ENCODE assay signal across 17 cellular contexts in the genomic region with DNA sequence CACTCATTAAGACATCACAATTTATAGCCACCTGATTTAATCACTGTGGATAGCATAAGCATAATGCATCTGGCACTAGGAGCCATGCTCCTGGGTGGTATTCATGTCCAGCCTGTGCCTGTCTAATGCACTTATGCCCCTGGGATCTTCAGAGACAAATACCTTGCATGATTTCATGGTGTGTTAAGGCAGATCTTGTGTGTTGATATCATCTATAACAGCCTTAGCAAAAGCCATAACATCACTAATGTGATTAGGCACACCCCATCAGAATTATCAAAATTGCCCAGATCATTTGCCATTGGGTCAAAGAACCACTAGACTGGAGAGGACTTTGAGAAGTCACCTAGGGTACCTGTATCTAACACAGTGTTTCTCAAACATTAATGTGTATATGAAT. TPM values are rescaled to one million over a fixed set of nuclear protein-coding genes. Genes with fewer than 3 reads are reported as not detected.
DNase-seq lines count a peak whose midpoint lies in the region; ATAC-seq and TF ChIP-seq lines count a peak whose summit lies in the region.
"Had no signal": no experiment of that assay in that cellular context is flagged by ENCODE, and none has a peak within 500 bp of the region (broad histone marks: within the 10 kb centered on the region; RNA-seq: fewer than 3 reads in every experiment).

No MANE protein-coding gene starts in this region.

- H3K36me3 ChIP-seq in SJCRH30 (no peaks in the 10 kb centered on the region), hepatocyte (replicated peaks; ENCODE audit: insufficient read depth, low read depth) (no peaks in the 10 kb centered on the region)

- no peak overlapping the region for H3K4me3 Mint-ChIP-seq in progenitor cell of endocrine pancreas (ENCODE audit: low read depth)
- H3K4me3 Mint-ChIP-seq: GM23338 had no signal

- H3K27me3 ChIP-seq in SJCRH30 (no peaks in the 10 kb centered on the region), hepatocyte (no peaks in the 10 kb centered on the region)

- no peak overlapping the region for H3K27ac Mint-ChIP-seq in progenitor cell of endocrine pancreas
- H3K27ac Mint-ChIP-seq: GM23338 had no signal

- H3K4me3 ChIP-seq in SJCRH30: no peak overlapping the region
- no peak overlapping the region for H3K4me3 ChIP-seq in hepatocyte
- H3K4me3 ChIP-seq: GM23338 had no signal

- DNase-seq in SJCRH30 (peak; percentile 92 to 98), hepatocyte (ENCODE audit: low spot score) (no peak), substantia nigra (lab: John Stamatoyannopoulos, UW) (no peak), progenitor cell of endocrine pancreas (ENCODE audit: low spot score, unreplicated experiment) (no peak), NCI-H2107 (lab: John Stamatoyannopoulos, UW) (no peak), sciatic nerve (ENCODE audit: low spot score) (no peak)
- no peak for DNase-seq in activated CD4-positive, alpha-beta T cell treated with anti-CD3 and anti-CD28 coated beads, Interleukin-2, amount 50 U/mL, for 4 hours
- DNase-seq: 8988T, DMS 273 treated with DMSO at 0.1 percent for 48 hours, GDM1, NCI-H1105, NCI-H2081, NCI-H446 treated with DMSO at 0.1 percent for 48 hours, PC-3, SHP77 treated with DMSO at 0.1 percent for 48 hours had no signal

- H3K27me3 Mint-ChIP-seq in progenitor cell of endocrine pancreas: no peaks in the 10 kb centered on the region

- TF ChIP-seq CTCF in C4-2B (conservative IDR thresholded peaks at IDR 0.05) (no peak), hepatocyte (IDR thresholded peaks at IDR 0.05; ENCODE audit: poor library complexity) (no peak), progenitor cell of endocrine pancreas (IDR thresholded peaks at IDR 0.05; ENCODE audit: unreplicated experiment) (no peak)

- H3K9me2 ChIP-seq in hepatocyte (replicated peaks; ENCODE audit: insufficient read depth): no peaks in the 10 kb centered on the region

- H3K36me3 Mint-ChIP-seq in progenitor cell of endocrine pancreas (ENCODE audit: insufficient read depth): no peaks in the 10 kb centered on the region

- H3K27ac ChIP-seq in C4-2B (peak overlapping the region; percentile 43; the same call in 1 of the 2 replicates), SJCRH30 (peak overlapping the region; percentile 98), hepatocyte (peak overlapping the region; percentile 85), substantia nigra (ENCODE audit: low read depth, low read length, poor library complexity, severe bottlenecking) (peak overlapping the region; percentile 99)

- H3K9me3 ChIP-seq in SJCRH30 (replicated peaks) (peaks cover 7% of the 10 kb centered on the region), hepatocyte (ENCODE audit: low read depth) (no peaks in the 10 kb centered on the region)

- no peaks in the 10 kb centered on the region for H3K79me2 ChIP-seq in hepatocyte

- peak overlapping the region; percentile 43 for H3K4me2 ChIP-seq in hepatocyte
- H3K4me2 ChIP-seq: GM23338 had no signal

- H4K20me1 ChIP-seq in hepatocyte (ENCODE audit: insufficient read depth, poor library complexity, severe bottlenecking): no peaks in the 10 kb centered on the region

- peaks cover 10% of the 10 kb centered on the region for H3K4me1 Mint-ChIP-seq in progenitor cell of endocrine pancreas (ENCODE audit: low read depth)

- H2AFZ ChIP-seq in hepatocyte: no peak overlapping the region
- H2AFZ ChIP-seq: GM23338 had no signal

- intact Hi-C loops in sciatic nerve (cut with DNase I): no loop called here

- peaks cover 6% of the 10 kb centered on the region for H3K9me3 Mint-ChIP-seq in progenitor cell of endocrine pancreas (ENCODE audit: low read depth)
- H3K9me3 Mint-ChIP-seq: GM23338 had no signal

- H3K4me1 ChIP-seq in SJCRH30 (peaks cover 77% of the 10 kb centered on the region), hepatocyte (ENCODE audit: insufficient read depth) (peaks cover 42% of the 10 kb centered on the region)

- ATAC-seq in sciatic nerve: no peak
- ATAC-seq: GM23338, PC-3 had no signal

RNA-seq across cellular contexts. Expression of gene SELENOP, which starts 43.7 kb away (rescaled TPM):
- total RNA-seq in SJCRH30 (2014; rRNA removed; shearing (Covaris generic)): 195 and 221 TPM in 2 replicates
- total RNA-seq in hepatocyte: 5,946 and 6,524 TPM in 2 replicates
- polyA plus RNA-seq in hepatocyte: 2,543 and 3,137 TPM in 2 replicates
- total RNA-seq in progenitor cell of endocrine pancreas: 85.3 and 86.3 TPM in 2 replicates
- total RNA-seq in sciatic nerve: 801 TPM

Comparison
In these comparisons a context has a peak if more than half of its experiments do, and no peak if none do; other contexts are left out.
1. H3K27ac ChIP-seq: peak in every context shown above with its lines; median percentile 99 in substantia nigra; 98 in SJCRH30; 85 in hepatocyte; 43 in C4-2B.
2. DNase-seq: peak in SJCRH30 (2 of 2); none in hepatocyte (single experiment), substantia nigra (0 of 49), activated CD4-positive, alpha-beta T cell treated with anti-CD3 and anti-CD28 coated beads, Interleukin-2, amount 50 U/mL, for 4 hours (0 of 2), progenitor cell of endocrine pancreas (single experiment), NCI-H2107 (single experiment) and sciatic nerve (single experiment).